Comparison of ENCODE assay signal across 21 cellular contexts in the genomic region with DNA sequence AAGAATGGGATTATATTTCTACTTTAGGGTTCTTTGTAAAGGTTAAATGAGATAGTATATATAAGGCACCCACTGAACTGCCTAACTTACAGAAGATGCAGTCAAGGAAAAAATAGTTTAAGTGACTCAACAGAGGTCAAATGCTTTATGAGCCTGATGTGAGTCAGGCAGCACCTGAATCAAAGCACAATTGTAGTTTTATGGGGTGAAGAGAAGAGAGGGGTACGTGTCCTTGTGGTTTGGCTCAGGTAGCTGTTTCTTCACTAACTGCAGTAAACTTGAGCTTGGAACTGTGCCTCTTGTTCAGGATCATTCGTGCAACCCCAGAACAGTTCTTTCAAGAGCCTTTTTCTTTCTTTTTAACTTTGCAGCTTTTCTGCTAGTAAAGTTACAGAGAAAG.
DNase-seq lines count a peak whose midpoint lies in the region; ATAC-seq and TF ChIP-seq lines count a peak whose summit lies in the region.
"Had no signal": no experiment of that assay in that cellular context is flagged by ENCODE, and none has a peak within 500 bp of the region (broad histone marks: within the 10 kb centered on the region; RNA-seq: fewer than 3 reads in every experiment).

No MANE protein-coding gene starts in this region.

- peaks cover 4 to 9% of the 10 kb centered on the region in 2 donors for H3K36me3 Mint-ChIP-seq in activated naive CD4-positive, alpha-beta T cell treated with anti-CD3 and anti-CD28 coated beads, Interleukin-2, amount 50 U/mL, for 72 hours
- no peaks in the 10 kb centered on the region for H3K36me3 Mint-ChIP-seq in activated naive CD4-positive, alpha-beta T cell treated with anti-CD3 and anti-CD28 coated beads, Interleukin-2, amount 10 ng/mL, durations not matched to agents 7 days and 5 days
- peaks cover 7% of the 10 kb centered on the region for H3K36me3 Mint-ChIP-seq in WTC11
- H3K36me3 Mint-ChIP-seq in Caco-2 (ENCODE audit: insufficient read depth, unreplicated experiment), result no peaks in the 10 kb centered on the region
- H3K36me3 Mint-ChIP-seq: activated CD4-positive, alpha-beta memory T cell treated with anti-CD3 and anti-CD28 coated beads for 36 hours; mesothelial cell of epicardium; neural progenitor cell had no signal

- no peak for DNase-seq in activated naive CD4-positive, alpha-beta T cell treated with anti-CD3 and anti-CD28 coated beads, Interleukin-2, amount 50 U/mL, for 72 hours (ENCODE audit: low spot score in 2 of 2)
- no peak for DNase-seq in activated naive CD4-positive, alpha-beta T cell treated with anti-CD3 and anti-CD28 coated beads, Interleukin-2, amount 10 ng/mL, durations not matched to agents 7 days and 5 days
- DNase-seq in RPMI7951 (ENCODE audit: low read depth) (peak; percentile 68), fibroblast of mammary gland (ENCODE audit: low read depth) (peak; percentile 57), WTC11 (ENCODE audit: low spot score) (no peak), Caco-2 (no peak), NCI-H446 (lab: John Stamatoyannopoulos, UW) (no peak)
- DNase-seq in stimulated activated naive CD8-positive, alpha-beta T cell treated with anti-CD3 and anti-CD28 coated beads, Interleukin-15, Interleukin-2, amounts not matched to agents 100 U/mL and 50 U/mL, for 24 hours, result no peak
- DNase-seq: activated CD4-positive, alpha-beta memory T cell treated with anti-CD3 and anti-CD28 coated beads for 36 hours; anterior cingulate cortex; CD8-positive, alpha-beta memory T cell; colonic mucosa; EL; heart left ventricle; kidney; NCI-H1694; NCI-H345 had no signal

- no peak for TF ChIP-seq CTCF in fibroblast of mammary gland (conservative IDR thresholded peaks at IDR 0.05; ENCODE audit: control insufficient read depth, insufficient read depth, low read depth, low read length)
- TF ChIP-seq CTCF in WTC11 (IDR thresholded peaks at IDR 0.05), result no peak
- TF ChIP-seq CTCF in Caco-2 (IDR thresholded peaks at IDR 0.05; ENCODE audit: insufficient read depth in 1 of 2, low read depth in 1 of 2, low read length in 1 of 2, severe bottlenecking in 1 of 2, unreplicated experiment in 1 of 2), result no peak

- H3K4me3 Mint-ChIP-seq in activated naive CD4-positive, alpha-beta T cell treated with anti-CD3 and anti-CD28 coated beads, Interleukin-2, amount 10 ng/mL, durations not matched to agents 7 days and 5 days, result no peak overlapping the region
- H3K4me3 Mint-ChIP-seq in WTC11, result no peak overlapping the region
- H3K4me3 Mint-ChIP-seq in Caco-2 (ENCODE audit: unreplicated experiment), result no peak overlapping the region
- H3K4me3 Mint-ChIP-seq: activated CD4-positive, alpha-beta memory T cell treated with anti-CD3 and anti-CD28 coated beads for 36 hours; CD8-positive, alpha-beta memory T cell; mesothelial cell of epicardium; neural progenitor cell had no signal

- peaks cover 10% of the 10 kb centered on the region for H3K4me1 Mint-ChIP-seq in activated naive CD4-positive, alpha-beta T cell treated with anti-CD3 and anti-CD28 coated beads, Interleukin-2, amount 10 ng/mL, durations not matched to agents 7 days and 5 days
- peaks cover 4% of the 10 kb centered on the region for H3K4me1 Mint-ChIP-seq in WTC11
- no peaks in the 10 kb centered on the region for H3K4me1 Mint-ChIP-seq in Caco-2 (ENCODE audit: low read depth, unreplicated experiment)
- H3K4me1 Mint-ChIP-seq: CD8-positive, alpha-beta memory T cell; mesothelial cell of epicardium had no signal

- H3K27ac Mint-ChIP-seq in activated naive CD4-positive, alpha-beta T cell treated with anti-CD3 and anti-CD28 coated beads, Interleukin-2, amount 50 U/mL, for 72 hours, result no peak overlapping the region
- no peak overlapping the region for H3K27ac Mint-ChIP-seq in activated naive CD4-positive, alpha-beta T cell treated with anti-CD3 and anti-CD28 coated beads, Interleukin-2, amount 10 ng/mL, durations not matched to agents 7 days and 5 days
- H3K27ac Mint-ChIP-seq in WTC11, result no peak overlapping the region
- no peak overlapping the region for H3K27ac Mint-ChIP-seq in Caco-2 (ENCODE audit: unreplicated experiment)
- H3K27ac Mint-ChIP-seq: activated CD4-positive, alpha-beta memory T cell treated with anti-CD3 and anti-CD28 coated beads for 36 hours; activated T-helper 2 cell treated with anti-CD3 and anti-CD28 coated beads, Interferon-gamma antibody, Interleukin-2, Interleukin-4, amounts not matched to agents 10 μg/mL and 5 μg/mL and 100 μg/mL, durations not matched to agents 14 hours and 24 hours and 36 hours; CD8-positive, alpha-beta memory T cell; mesothelial cell of epicardium; neural progenitor cell had no signal

- H3K36me3 ChIP-seq in Caco-2 (ENCODE audit: control insufficient read depth, insufficient read depth, low read length), result no peaks in the 10 kb centered on the region
- H3K36me3 ChIP-seq: colonic mucosa, heart left ventricle, neural progenitor cell had no signal

- peak; percentile 79 to 97 for ATAC-seq in activated naive CD4-positive, alpha-beta T cell treated with anti-CD3 and anti-CD28 coated beads, Interleukin-2, amount 50 U/mL, for 72 hours
- peak; percentile 79 for ATAC-seq in stimulated activated naive CD8-positive, alpha-beta T cell treated with anti-CD3 and anti-CD28 coated beads, Interleukin-15, Interleukin-2, amounts not matched to agents 100 U/mL and 50 U/mL, for 24 hours
- ATAC-seq in WTC11, result no peak
- ATAC-seq: heart left ventricle had no signal

- intact Hi-C loops in Caco-2 (cut with micrococcal nuclease; ENCODE audit: unreplicated experiment), result no loop called here

- H3K4me3 ChIP-seq in fibroblast of mammary gland (ENCODE audit: control insufficient read depth, low read depth, low read length) (no peak overlapping the region), Caco-2 (ENCODE audit: low read depth, low read length) (no peak overlapping the region)
- H3K4me3 ChIP-seq: colonic mucosa, heart left ventricle, neural progenitor cell, SK-N-MC had no signal

- CTCF ChIA-PET in activated naive CD4-positive, alpha-beta T cell treated with anti-CD3 and anti-CD28 coated beads, Interleukin-2, amount 10 ng/mL, durations not matched to agents 7 days and 5 days (lab: Charles Lee), result interaction anchor here (0.9 kb wide), 1 partner anchor 29 kb away, joined by 3 read pairs; no protein-coding TSS in a partner anchor
- CTCF ChIA-PET in WTC11 (lab: Charles Lee), result interaction anchor here (1.6 kb wide), 1 partner anchor 36 kb away, joined by 4 read pairs; no protein-coding TSS in a partner anchor
- CTCF ChIA-PET in Caco-2 (lab: Charles Lee), result no interaction called here

- POLR2A ChIA-PET in WTC11 (lab: Charles Lee), result no interaction called here
- POLR2A ChIA-PET in Caco-2 (lab: Charles Lee), result no interaction called here

- no TSS peak for BruUV-seq in Caco-2 (replicated peaks; lab: Mats Ljungman, UMichigan)

- H3K4me1 ChIP-seq in Caco-2, result no peaks in the 10 kb centered on the region
- H3K4me1 ChIP-seq: colonic mucosa, heart left ventricle, neural progenitor cell had no signal

- no peaks in the 10 kb centered on the region; the same call in 1 of the 2 replicates for H3K9me3 ChIP-seq in Caco-2
- H3K9me3 ChIP-seq: colonic mucosa, heart left ventricle had no signal

- peaks cover 0 to 10% of the 10 kb centered on the region in 2 donors for H3K9me3 Mint-ChIP-seq in activated naive CD4-positive, alpha-beta T cell treated with anti-CD3 and anti-CD28 coated beads, Interleukin-2, amount 50 U/mL, for 72 hours
- peaks cover 3% of the 10 kb centered on the region for H3K9me3 Mint-ChIP-seq in activated naive CD4-positive, alpha-beta T cell treated with anti-CD3 and anti-CD28 coated beads, Interleukin-2, amount 10 ng/mL, durations not matched to agents 7 days and 5 days
- H3K9me3 Mint-ChIP-seq in WTC11 (peaks cover 19% of the 10 kb centered on the region), Caco-2 (ENCODE audit: unreplicated experiment) (peaks cover 12% of the 10 kb centered on the region)
- H3K9me3 Mint-ChIP-seq: activated CD4-positive, alpha-beta memory T cell treated with anti-CD3 and anti-CD28 coated beads for 36 hours; neural progenitor cell had no signal

- H3K27me3 ChIP-seq in Caco-2 (replicated peaks; ENCODE audit: control insufficient read depth, insufficient read depth, low read length), result no peaks in the 10 kb centered on the region
- H3K27me3 ChIP-seq: colonic mucosa, heart left ventricle, neural progenitor cell had no signal

- H3K27me3 Mint-ChIP-seq in activated naive CD4-positive, alpha-beta T cell treated with anti-CD3 and anti-CD28 coated beads, Interleukin-2, amount 10 ng/mL, durations not matched to agents 7 days and 5 days, result peaks cover 13% of the 10 kb centered on the region
- H3K27me3 Mint-ChIP-seq in WTC11 (ENCODE audit: low read depth), result no peaks in the 10 kb centered on the region
- H3K27me3 Mint-ChIP-seq in Caco-2 (ENCODE audit: insufficient read depth, unreplicated experiment), result peaks cover 18% of the 10 kb centered on the region
- H3K27me3 Mint-ChIP-seq: activated CD4-positive, alpha-beta memory T cell treated with anti-CD3 and anti-CD28 coated beads for 36 hours had no signal

TF ChIP-seq in WTC11, 78 proteins besides CTCF, POLR2A, EP300 and RAD21 (continues in another document):
- TF ChIP-seq, protein P1, sequence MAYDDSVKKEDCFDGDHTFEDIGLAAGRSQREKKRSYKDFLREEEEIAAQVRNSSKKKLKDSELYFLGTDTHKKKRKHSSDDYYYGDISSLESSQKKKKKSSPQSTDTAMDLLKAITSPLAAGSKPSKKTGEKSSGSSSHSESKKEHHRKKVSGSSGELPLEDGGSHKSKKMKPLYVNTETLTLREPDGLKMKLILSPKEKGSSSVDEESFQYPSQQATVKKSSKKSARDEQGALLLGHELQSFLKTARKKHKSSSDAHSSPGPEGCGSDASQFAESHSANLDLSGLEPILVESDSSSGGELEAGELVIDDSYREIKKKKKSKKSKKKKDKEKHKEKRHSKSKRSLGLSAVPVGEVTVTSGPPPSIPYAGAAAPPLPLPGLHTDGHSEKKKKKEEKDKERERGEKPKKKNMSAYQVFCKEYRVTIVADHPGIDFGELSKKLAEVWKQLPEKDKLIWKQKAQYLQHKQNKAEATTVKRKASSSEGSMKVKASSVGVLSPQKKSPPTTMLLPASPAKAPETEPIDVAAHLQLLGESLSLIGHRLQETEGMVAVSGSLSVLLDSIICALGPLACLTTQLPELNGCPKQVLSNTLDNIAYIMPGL (CRISPR knock-in tag; IDR thresholded peaks at IDR 0.05), result no peak
- TF ChIP-seq NR2C2 (CRISPR knock-in tag; IDR thresholded peaks at IDR 0.05) (no peak), ZNF232 (CRISPR knock-in tag; IDR thresholded peaks at IDR 0.05) (no peak)

Comparison
In these comparisons a context has a peak if more than half of its experiments do, and no peak if none do; other contexts are left out.
1. DNase-seq: peak in RPMI7951 (single experiment) and fibroblast of mammary gland (single experiment); none in activated naive CD4-positive, alpha-beta T cell treated with anti-CD3 and anti-CD28 coated beads, Interleukin-2, amount 50 U/mL, for 72 hours (0 of 2), activated naive CD4-positive, alpha-beta T cell treated with anti-CD3 and anti-CD28 coated beads, Interleukin-2, amount 10 ng/mL, durations not matched to agents 7 days and 5 days (single experiment), stimulated activated naive CD8-positive, alpha-beta T cell treated with anti-CD3 and anti-CD28 coated beads, Interleukin-15, Interleukin-2, amounts not matched to agents 100 U/mL and 50 U/mL, for 24 hours (single experiment), WTC11 (single experiment), Caco-2 (0 of 2) and NCI-H446 (0 of 2).